Comparison of ENCODE assay signal across 16 cellular contexts in genomic region chr18:38427234-38427633, GRCh38.
DNase-seq lines count a peak whose midpoint lies in the region; ATAC-seq and TF ChIP-seq lines count a peak whose summit lies in the region.
"Had no signal": no experiment of that assay in that cellular context is flagged by ENCODE, and none has a peak within 500 bp of the region (broad histone marks: within the 10 kb centered on the region; RNA-seq: fewer than 3 reads in every experiment).

No MANE protein-coding gene starts in this region.

- TF ChIP-seq CTCF in Caco-2 (IDR thresholded peaks at IDR 0.05; ENCODE audit: insufficient read depth in 1 of 2, low read depth in 1 of 2, low read length in 1 of 2, severe bottlenecking in 1 of 2, unreplicated experiment in 1 of 2) (no peak), foreskin keratinocyte (conservative IDR thresholded peaks at IDR 0.05) (peak; percentile 40), GM13977 (IDR thresholded peaks at IDR 0.05; ENCODE audit: extremely low read depth, insufficient read depth, missing control alignments) (no peak)

- no peaks in the 10 kb centered on the region for H3K9me3 Mint-ChIP-seq in Caco-2 (ENCODE audit: unreplicated experiment)

- peak; percentile 4 to 25 for DNase-seq in Caco-2
- DNase-seq in GDM1 (lab: John Stamatoyannopoulos, UW), result peak; percentile 26
- DNase-seq in NCI-H2107 (lab: John Stamatoyannopoulos, UW), result peak; percentile 73
- DNase-seq in foreskin keratinocyte, result no peak
- no peak for DNase-seq in GM13977 (ENCODE audit: low spot score)
- DNase-seq in right cardiac atrium, result no peak
- no peak for DNase-seq in NK-92 (lab: John Stamatoyannopoulos, UW; ENCODE audit: unreplicated experiment)
- DNase-seq: activated CD4-positive, CD25-positive, alpha-beta regulatory T cell; adrenal gland; CD4-positive, alpha-beta memory T cell; esophagus squamous epithelium; mammary epithelial cell; NK-92 treated with Interleukin-12 subunit alpha and Interleukin-12 subunit beta, amount 100 ng/mL, for 24 hours; stimulated activated CD4-positive, alpha-beta T cell treated with anti-CD3 and anti-CD28 coated beads, Interleukin-15, amount 100 ng/mL, for 24 hours; tibial artery had no signal

- CTCF ChIA-PET in Caco-2 (lab: Charles Lee), result no interaction called here

- H3K36me3 ChIP-seq in Caco-2 (ENCODE audit: control insufficient read depth, insufficient read depth, low read length), result no peaks in the 10 kb centered on the region
- H3K36me3 ChIP-seq: adrenal gland, esophagus squamous epithelium, tibial artery had no signal

- no peaks in the 10 kb centered on the region for H3K4me1 ChIP-seq in Caco-2
- no peaks in the 10 kb centered on the region for H3K4me1 ChIP-seq in foreskin keratinocyte
- no peaks in the 10 kb centered on the region for H3K4me1 ChIP-seq in right cardiac atrium (ENCODE audit: control insufficient read depth, insufficient read depth, low read length)
- H3K4me1 ChIP-seq: adrenal gland, esophagus squamous epithelium, tibial artery had no signal

- H3K27me3 ChIP-seq in Caco-2 (replicated peaks; ENCODE audit: control insufficient read depth, insufficient read depth, low read length), result no peaks in the 10 kb centered on the region
- no peaks in the 10 kb centered on the region for H3K27me3 ChIP-seq in foreskin keratinocyte
- H3K27me3 ChIP-seq in right cardiac atrium (ENCODE audit: control insufficient read depth, insufficient read depth), result no peaks in the 10 kb centered on the region
- H3K27me3 ChIP-seq: adrenal gland, esophagus squamous epithelium, tibial artery had no signal

- WGBS in right cardiac atrium, result 86% methylated on average over 2 of the region's 2 CpGs

- no peak overlapping the region for H3K4me3 ChIP-seq in Caco-2 (ENCODE audit: low read depth, low read length)
- H3K4me3 ChIP-seq in right cardiac atrium (ENCODE audit: low read length), result no peak overlapping the region
- H3K4me3 ChIP-seq: adrenal gland, esophagus squamous epithelium, tibial artery had no signal

- H3K27ac ChIP-seq in foreskin keratinocyte (no peak overlapping the region), right cardiac atrium (ENCODE audit: low read length) (no peak overlapping the region)
- H3K27ac ChIP-seq: adrenal gland, esophagus squamous epithelium, tibial artery had no signal

- in situ Hi-C loops in GM13977 (cut with MboI; ENCODE audit: low pct_unique_long_range_greater_than_20kb, low sequenced_read_pairs, unreplicated experiment), result no loop called here

- no peak overlapping the region for H3K27ac Mint-ChIP-seq in Caco-2 (ENCODE audit: unreplicated experiment)
- H3K27ac Mint-ChIP-seq: CD4-positive, alpha-beta memory T cell had no signal

- H3K4me1 Mint-ChIP-seq in Caco-2 (ENCODE audit: low read depth, unreplicated experiment), result no peaks in the 10 kb centered on the region

- intact Hi-C loops in Caco-2 (cut with micrococcal nuclease; ENCODE audit: unreplicated experiment), result no loop called here
- intact Hi-C loops in right cardiac atrium (cut with DNase I), result no loop called here

- ATAC-seq in foreskin keratinocyte (no peak), GM21737 (IDR thresholded peaks at IDR 0.05; ENCODE audit: unreplicated experiment) (no peak), right cardiac atrium (no peak)

- H3K27me3 Mint-ChIP-seq in Caco-2 (ENCODE audit: insufficient read depth, unreplicated experiment), result peaks cover 6% of the 10 kb centered on the region
- H3K27me3 Mint-ChIP-seq: CD4-positive, alpha-beta memory T cell had no signal

- no peaks in the 10 kb centered on the region for H3K36me3 Mint-ChIP-seq in Caco-2 (ENCODE audit: insufficient read depth, unreplicated experiment)
- H3K36me3 Mint-ChIP-seq: CD4-positive, alpha-beta memory T cell had no signal

- BruUV-seq in Caco-2 (replicated peaks; lab: Mats Ljungman, UMichigan), result no TSS peak

- POLR2A ChIA-PET in Caco-2 (lab: Charles Lee), result no interaction called here

- H3K9me3 ChIP-seq in Caco-2 (no peaks in the 10 kb centered on the region), right cardiac atrium (ENCODE audit: control insufficient read depth, low read length) (no peaks in the 10 kb centered on the region)
- H3K9me3 ChIP-seq: adrenal gland, esophagus squamous epithelium, tibial artery had no signal

- no peak overlapping the region for H3K4me3 Mint-ChIP-seq in Caco-2 (ENCODE audit: unreplicated experiment)
- H3K4me3 Mint-ChIP-seq: CD4-positive, alpha-beta memory T cell had no signal

Comparison
In these comparisons a context has a peak if more than half of its experiments do, and no peak if none do; other contexts are left out.
1. DNase-seq: peak in Caco-2 (2 of 2), GDM1 (single experiment) and NCI-H2107 (single experiment); none in foreskin keratinocyte (0 of 2), GM13977 (single experiment), right cardiac atrium (0 of 3) and NK-92 (single experiment).